ENCODE assay signal across 19 cellular contexts in genomic region chr9:73531658-73532057, GRCh38.
DNase-seq lines count a peak whose midpoint lies in the region; ATAC-seq and TF ChIP-seq lines count a peak whose summit lies in the region.
"Had no signal": no experiment of that assay in that cellular context is flagged by ENCODE, and none has a peak within 500 bp of the region (broad histone marks: within the 10 kb centered on the region; RNA-seq: fewer than 3 reads in every experiment).

No MANE protein-coding gene starts in this region.

- ATAC-seq in GM19035 (IDR thresholded peaks at IDR 0.05; ENCODE audit: unreplicated experiment) (peak; percentile 73), HG02610 (IDR thresholded peaks at IDR 0.05; ENCODE audit: unreplicated experiment) (peak; percentile 87), HG03175 (IDR thresholded peaks at IDR 0.05; ENCODE audit: unreplicated experiment) (peak; percentile 50), left ventricle myocardium superior (no peak), left lobe of liver (no peak)
- ATAC-seq: activated CD8-positive, alpha-beta memory T cell treated with anti-CD3 and anti-CD28 coated beads, Interleukin-2, amount 10 ng/mL, durations not matched to agents 7 days and 5 days; left colon had no signal

- no peak overlapping the region for H3K4me3 ChIP-seq in GM12864 (ENCODE audit: low read depth, low read length)
- H3K4me3 ChIP-seq: breast epithelium, hepatocyte, uterus had no signal

- no peak for TF ChIP-seq CTCF in GM12864 (IDR thresholded peaks at IDR 0.05; ENCODE audit: low read depth, low read length, missing control alignments)

- DNase-seq in GM12864 (ENCODE audit: low read depth), result peak; percentile 3
- no peak for DNase-seq in left ventricle myocardium superior
- DNase-seq in KG1 (lab: John Stamatoyannopoulos, UW), result no peak
- no peak for DNase-seq in activated naive CD4-positive, alpha-beta T cell treated with Interleukin-2 at 50 U/mL for 16 hours
- DNase-seq in left lobe of liver (ENCODE audit: low spot score), result no peak
- DNase-seq: activated B cell treated with CpG ODN at 0.5 μM for 24 hours; activated CD8-positive, alpha-beta memory T cell treated with anti-CD3 and anti-CD28 coated beads, Interleukin-2, amount 10 ng/mL, durations not matched to agents 7 days and 5 days; activated naive CD4-positive, alpha-beta T cell treated with anti-CD3 and anti-CD28 coated beads, Interleukin-2, amount 10 ng/mL, durations not matched to agents 7 days and 5 days; CD4-positive, CD25-positive, alpha-beta regulatory T cell; H7; left colon; NCI-H2029; NCI-H526 treated with DMSO at 0.1 percent for 48 hours; uterus had no signal

- intact Hi-C loops in left ventricle myocardium superior (cut with micrococcal nuclease), result no loop called here

Comparison
In these comparisons a context has a peak if more than half of its experiments do, and no peak if none do; other contexts are left out.
1. ATAC-seq: peak in GM19035 (single experiment), HG02610 (single experiment) and HG03175 (single experiment); none in left ventricle myocardium superior (single experiment) and left lobe of liver (single experiment).